In the genomic region with DNA sequence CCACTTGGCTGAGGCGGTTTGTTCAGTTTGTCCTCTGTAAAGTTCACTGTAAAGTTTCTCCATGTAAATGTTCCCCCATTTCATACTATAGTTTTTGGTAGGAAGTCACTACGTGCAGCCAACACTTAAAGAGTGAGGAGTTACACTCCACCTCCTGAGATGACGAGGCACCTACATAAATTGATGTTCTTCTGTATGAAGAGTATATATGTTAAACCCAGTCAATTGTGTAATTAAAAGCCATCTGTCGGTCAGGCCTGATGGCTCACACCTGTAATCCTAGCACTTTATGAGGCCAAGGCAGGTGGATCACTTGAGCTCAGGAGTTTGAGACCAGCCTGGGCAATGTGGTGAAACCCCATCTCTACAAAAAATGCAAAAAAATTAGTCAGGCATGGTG, we compare ENCODE assay signal across 17 cellular contexts.
"Had no signal": no experiment of that assay in that cellular context is flagged by ENCODE, and none has a peak within 500 bp of the region (broad histone marks: within the 10 kb centered on the region; RNA-seq: fewer than 3 reads in every experiment).

No MANE protein-coding gene starts in this region.

- H3K27ac Mint-ChIP-seq: activated CD4-positive, alpha-beta memory T cell treated with anti-CD3 and anti-CD28 coated beads for 36 hours; effector memory CD8-positive, alpha-beta T cell had no signal

- H3K4me3 Mint-ChIP-seq: activated CD4-positive, alpha-beta memory T cell treated with anti-CD3 and anti-CD28 coated beads for 36 hours; activated naive CD8-positive, alpha-beta T cell treated with anti-CD3 and anti-CD28 coated beads, Interleukin-2, amount 10 ng/mL, durations not matched to agents 7 days and 5 days; dendritic cell treated with granulocyte-macrophage colony-stimulating factor and Interleukin-4, amounts not matched to agents 40 ng/mL and 50 ng/mL, for 4 days; effector memory CD8-positive, alpha-beta T cell had no signal

- H3K27me3 Mint-ChIP-seq: activated CD4-positive, alpha-beta memory T cell treated with anti-CD3 and anti-CD28 coated beads for 36 hours; activated naive CD8-positive, alpha-beta T cell treated with anti-CD3 and anti-CD28 coated beads, Interleukin-2, amount 10 ng/mL, durations not matched to agents 7 days and 5 days; dendritic cell treated with granulocyte-macrophage colony-stimulating factor and Interleukin-4, amounts not matched to agents 40 ng/mL and 50 ng/mL, for 4 days; effector memory CD8-positive, alpha-beta T cell had no signal

- H3K9me3 Mint-ChIP-seq: activated CD4-positive, alpha-beta memory T cell treated with anti-CD3 and anti-CD28 coated beads for 36 hours; activated naive CD8-positive, alpha-beta T cell treated with anti-CD3 and anti-CD28 coated beads, Interleukin-2, amount 10 ng/mL, durations not matched to agents 7 days and 5 days; dendritic cell treated with granulocyte-macrophage colony-stimulating factor and Interleukin-4, amounts not matched to agents 40 ng/mL and 50 ng/mL, for 4 days; effector memory CD8-positive, alpha-beta T cell had no signal

- DNase-seq: activated CD4-positive, alpha-beta memory T cell treated with anti-CD3 and anti-CD28 coated beads for 36 hours; activated CD4-positive, CD25-positive, alpha-beta regulatory T cell treated with anti-CD3 and anti-CD28 coated beads, Interleukin-2, amount 50 U/mL, for 72 hours; activated naive CD8-positive, alpha-beta T cell treated with anti-CD3 and anti-CD28 coated beads, Interleukin-2, amount 10 ng/mL, durations not matched to agents 7 days and 5 days; activated T-cell treated with anti-CD3 and anti-CD28 coated beads, Interleukin-2, amount 50 U/mL, for 48 hours; anterior cingulate cortex; cerebellar nuclear complex; effector memory CD8-positive, alpha-beta T cell; kidney; mesendoderm; stimulated activated CD4-positive, alpha-beta T cell treated with anti-CD3 and anti-CD28 coated beads, Interleukin-2, amount 100 ng/mL, for 24 hours; stimulated activated naive CD4-positive, alpha-beta T cell; substantia nigra; transverse colon had no signal

- ATAC-seq: effector memory CD8-positive, alpha-beta T cell; gastroesophageal sphincter; sciatic nerve had no signal

- H3K27ac ChIP-seq: epithelial cell of prostate, gastroesophageal sphincter, transverse colon had no signal

- H3K27me3 ChIP-seq: gastroesophageal sphincter, transverse colon had no signal

- H3K36me3 ChIP-seq: gastroesophageal sphincter, transverse colon had no signal

- H3K4me3 ChIP-seq: gastroesophageal sphincter, transverse colon had no signal

- H3K9me3 ChIP-seq: gastroesophageal sphincter, transverse colon had no signal
